Comparison of ENCODE assay signal across 10 cellular contexts in the genomic region with DNA sequence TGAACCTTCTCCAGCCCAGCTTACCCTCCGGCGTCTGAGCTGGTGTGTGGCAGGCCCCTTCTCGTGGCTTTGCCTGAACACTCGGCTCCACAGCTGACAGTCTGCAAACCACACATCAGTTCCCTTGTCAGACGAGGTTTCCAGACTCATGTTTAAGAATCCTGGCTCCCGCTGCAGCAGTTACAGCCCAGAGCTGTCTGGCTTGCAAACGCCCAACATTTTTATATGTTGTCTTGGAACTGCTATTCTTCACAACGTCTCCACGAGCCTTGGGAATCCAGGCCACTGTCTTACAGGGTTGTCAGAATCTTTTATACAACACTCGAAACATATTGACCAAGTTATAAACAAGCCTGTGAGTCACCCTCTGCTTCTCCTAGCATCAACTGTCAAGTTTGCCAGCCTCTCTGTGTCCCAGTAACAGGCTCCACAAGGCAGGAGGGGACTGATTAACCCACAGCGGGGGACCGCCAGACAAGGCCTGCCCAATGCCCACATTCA.
DNase-seq lines count a peak whose midpoint lies in the region; ATAC-seq and TF ChIP-seq lines count a peak whose summit lies in the region.
"Had no signal": no experiment of that assay in that cellular context is flagged by ENCODE, and none has a peak within 500 bp of the region (broad histone marks: within the 10 kb centered on the region; RNA-seq: fewer than 3 reads in every experiment).

No MANE protein-coding gene starts in this region.

- ATAC-seq in Panc1 (peak; percentile 79), HG03565 (IDR thresholded peaks at IDR 0.05; ENCODE audit: unreplicated experiment) (no peak), GM21360 (IDR thresholded peaks at IDR 0.05; ENCODE audit: unreplicated experiment) (no peak)

- intact Hi-C loops in Panc1 (cut with micrococcal nuclease; ENCODE audit: unreplicated experiment) (no loop called here), A673 (cut with micrococcal nuclease; ENCODE audit: unreplicated experiment) (no loop called here)

- H3K4me3 ChIP-seq in Panc1 (ENCODE audit: low read depth in 2 of 2, low read length in 2 of 2) (no peak overlapping the region), foreskin fibroblast (ENCODE audit: low read depth in 1 of 2, low read length in 2 of 2) (no peak overlapping the region), A673 (ENCODE audit: low read depth, low read length, poor library complexity, severe bottlenecking) (no peak overlapping the region)

- no peaks in the 10 kb centered on the region for H3K27me3 ChIP-seq in Panc1 (ENCODE audit: control insufficient read depth, insufficient read depth, low read length)
- H3K27me3 ChIP-seq in A673 (replicated peaks; ENCODE audit: insufficient read depth, low read depth, low read length, poor library complexity): no peaks in the 10 kb centered on the region

- H3K4me1 ChIP-seq in Panc1 (ENCODE audit: control insufficient read depth, insufficient read depth, low read length) (peaks cover 94% of the 10 kb centered on the region), A673 (ENCODE audit: insufficient read depth, low read length, poor library complexity, severe bottlenecking) (no peaks in the 10 kb centered on the region)

- H3K36me3 ChIP-seq in Panc1 (ENCODE audit: control insufficient read depth, insufficient read depth, low read length) (peaks cover 45% of the 10 kb centered on the region), A673 (ENCODE audit: insufficient read depth, low read length, poor library complexity, severe bottlenecking) (no peaks in the 10 kb centered on the region)

- DNase-seq in AG20443 (ENCODE audit: low spot score) (peak; percentile 71), Panc1 (ENCODE audit: low read depth, low spot score) (no peak), foreskin fibroblast (peak; percentile 75 to 86), pons (ENCODE audit: low spot score) (peak; percentile 26), A673 (ENCODE audit: low spot score) (no peak)
- no peak for DNase-seq in stimulated activated CD4-positive, alpha-beta T cell treated with anti-CD3 and anti-CD28 coated beads, Interleukin-2, amount 100 ng/mL, for 48 hours
- DNase-seq: activated gamma-delta T cell, COR-L47 had no signal

- no peaks in the 10 kb centered on the region for H3K9me3 ChIP-seq in Panc1 (ENCODE audit: control insufficient read depth, insufficient read depth, low read depth, low read length)
- H3K9me3 ChIP-seq in A673 (ENCODE audit: low read depth, low read length, poor library complexity, severe bottlenecking): no peaks in the 10 kb centered on the region

- in situ Hi-C loops in Panc1 (cut with HindIII; ENCODE audit: low pct_unique_long_range_greater_than_20kb, low sequenced_read_pairs): no loop called here

- TF ChIP-seq CTCF in Panc1 (IDR thresholded peaks at IDR 0.05) (no peak), foreskin fibroblast (IDR thresholded peaks at IDR 0.05; ENCODE audit: low read depth, low read length) (no peak), A673 (conservative IDR thresholded peaks at IDR 0.05; ENCODE audit: low read depth, low read length) (no peak)

- BruUV-seq in Panc1 (replicated peaks; lab: Mats Ljungman, UMichigan) (no TSS peak), A673 (replicated peaks; lab: Mats Ljungman, UMichigan) (no TSS peak)

- H3K27ac ChIP-seq in Panc1 (ENCODE audit: low read length): peak overlapping the region; percentile 78
- H3K27ac ChIP-seq in A673 (ENCODE audit: low read depth, low read length, poor library complexity, severe bottlenecking): no peak overlapping the region

- CTCF ChIA-PET in Panc1 (lab: Charles Lee): interaction anchor here (0.6 kb wide), 1 partner anchor 33 kb away, joined by 7 read pairs; no protein-coding TSS in a partner anchor
- CTCF ChIA-PET in A673 (lab: Charles Lee): no interaction called here

- POLR2A ChIA-PET in Panc1 (lab: Charles Lee): no interaction called here
- POLR2A ChIA-PET in A673 (lab: Charles Lee; ENCODE audit: low non-redundant PET): no interaction called here

Comparison
In these comparisons a context has a peak if more than half of its experiments do, and no peak if none do; other contexts are left out.
1. DNase-seq: peak in AG20443 (single experiment), foreskin fibroblast (2 of 2) and pons (single experiment); none in Panc1 (single experiment), A673 (single experiment) and stimulated activated CD4-positive, alpha-beta T cell treated with anti-CD3 and anti-CD28 coated beads, Interleukin-2, amount 100 ng/mL, for 48 hours (0 of 2).